1 cellular context compared by ENCODE assay signal in genomic region chr1:178541396-178541795, GRCh38.
TF ChIP-seq lines count a peak whose summit lies in the region.

No MANE protein-coding gene starts in this region.

TF ChIP-seq in IMR-90, 13 proteins besides CTCF, POLR2A, EP300 and RAD21 (continued from another document):
- TF ChIP-seq RCOR1 (IDR thresholded peaks at IDR 0.05; ENCODE audit: insufficient replicate concordance, low read length): no peak
- TF ChIP-seq MAFK (IDR thresholded peaks at IDR 0.05; ENCODE audit: low read depth, low read length): no peak
- TF ChIP-seq CEBPB (IDR thresholded peaks at IDR 0.05; ENCODE audit: low read depth, low read length): no peak
- TF ChIP-seq MXI1 (IDR thresholded peaks at IDR 0.05; ENCODE audit: borderline replicate concordance, low read depth, low read length): no peak
- no peak for TF ChIP-seq MAZ (IDR thresholded peaks at IDR 0.05; ENCODE audit: borderline replicate concordance, low read depth, low read length)
- no peak for TF ChIP-seq ELK1 (IDR thresholded peaks at IDR 0.05; ENCODE audit: borderline replicate concordance, low read depth, low read length)
